Comparison of ENCODE assay signal across 1 cellular context in genomic region chr13:64675256-64675892, GRCh38.
TF ChIP-seq lines count a peak whose summit lies in the region.

No MANE protein-coding gene starts in this region.

TF ChIP-seq in endothelial cell of umbilical vein, 7 proteins besides CTCF, POLR2A, EP300 and RAD21:
- TF ChIP-seq, protein P1, sequence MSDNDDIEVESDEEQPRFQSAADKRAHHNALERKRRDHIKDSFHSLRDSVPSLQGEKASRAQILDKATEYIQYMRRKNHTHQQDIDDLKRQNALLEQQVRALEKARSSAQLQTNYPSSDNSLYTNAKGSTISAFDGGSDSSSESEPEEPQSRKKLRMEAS (IDR thresholded peaks at IDR 0.05; ENCODE audit: insufficient read depth, insufficient read length) = no peak
- no peak for TF ChIP-seq EZH2 (IDR thresholded peaks at IDR 0.05; ENCODE audit: borderline replicate concordance, low read depth, low read length, severe bottlenecking)
- TF ChIP-seq GATA2 (IDR thresholded peaks at IDR 0.05; ENCODE audit: insufficient read depth, insufficient read length, low read depth, low read length) = no peak
- no peak for TF ChIP-seq FOS (IDR thresholded peaks at IDR 0.05; ENCODE audit: borderline replicate concordance, insufficient read depth, low read length)
